Comparison of ENCODE assay signal across 21 cellular contexts in genomic region chr1:246000638-246001015, GRCh38.
"Had no signal": no experiment of that assay in that cellular context is flagged by ENCODE, and none has a peak within 500 bp of the region (broad histone marks: within the 10 kb centered on the region; RNA-seq: fewer than 3 reads in every experiment).

No MANE protein-coding gene starts in this region.

- H3K4me1 ChIP-seq: ascending aorta, lower lobe of right lung, parathyroid adenoma, testis, upper lobe of left lung had no signal

- H3K36me3 Mint-ChIP-seq: activated naive CD4-positive, alpha-beta T cell treated with anti-CD3 and anti-CD28 coated beads, Interleukin-2, amount 50 U/mL, for 72 hours had no signal

- H3K36me3 ChIP-seq: ascending aorta, gastroesophageal sphincter, lower lobe of right lung, upper lobe of left lung had no signal

- H3K9me3 ChIP-seq: ascending aorta, gastroesophageal sphincter, lower lobe of right lung, testis, upper lobe of left lung had no signal

- H3K27me3 ChIP-seq: ascending aorta, gastroesophageal sphincter, testis, upper lobe of left lung had no signal

- H3K9me3 Mint-ChIP-seq: activated naive CD4-positive, alpha-beta T cell treated with anti-CD3 and anti-CD28 coated beads, Interleukin-2, amount 50 U/mL, for 72 hours; stimulated activated memory B cell treated with anti-CD40 and anti-IgM and Interleukin-4, amounts not matched to agents 10 μg/mL and 1 μg/mL and 100 μg/mL, for 72 hours; T-helper 2 cell treated with Interferon-gamma antibody and Interleukin-4, amounts not matched to agents 5 μg/mL and 100 μg/mL, for 36 hours had no signal

- H3K27me3 Mint-ChIP-seq: stimulated activated memory B cell treated with anti-CD40 and anti-IgM and Interleukin-4, amounts not matched to agents 10 μg/mL and 1 μg/mL and 100 μg/mL, for 72 hours had no signal

- H3K27ac ChIP-seq: ascending aorta, coronary artery, gastroesophageal sphincter, lower lobe of right lung, parathyroid adenoma, SK-N-MC, testis, upper lobe of left lung had no signal

- H2AFZ ChIP-seq: parathyroid adenoma had no signal

- H3K4me3 ChIP-seq: ascending aorta, coronary artery, gastroesophageal sphincter, lower lobe of right lung, SK-N-MC, testis, upper lobe of left lung had no signal

- H3K27ac Mint-ChIP-seq: activated CD8-positive, alpha-beta T cell treated with anti-CD3 and anti-CD28 coated beads, Interleukin-2, amount 10 ng/mL, durations not matched to agents 7 days and 5 days; endodermal cell; nephron progenitor cell; T-helper 2 cell treated with Interferon-gamma antibody and Interleukin-4, amounts not matched to agents 5 μg/mL and 100 μg/mL, for 36 hours had no signal

- DNase-seq: activated CD4-positive, alpha-beta T cell treated with anti-CD3 and anti-CD28 coated beads for 1 hour; activated CD4-positive, alpha-beta T cell treated with anti-CD3 and anti-CD28 coated beads, Interleukin-2, amount 50 U/mL, for 1 hour; activated CD8-positive, alpha-beta T cell treated with anti-CD3 and anti-CD28 coated beads, Interleukin-2, amount 10 ng/mL, durations not matched to agents 7 days and 5 days; endodermal cell; kidney; lower lobe of right lung; midbrain; nephron progenitor cell; right cardiac atrium; stimulated activated CD4-positive, alpha-beta T cell treated with anti-CD3 and anti-CD28 coated beads, Interleukin-1b, Interleukin-23, amount 100 ng/mL, for 48 hours; testis; upper lobe of left lung had no signal

- H3K79me2 ChIP-seq: parathyroid adenoma had no signal

- H3K9ac ChIP-seq: parathyroid adenoma had no signal

- FAIRE-seq: bronchial epithelial cell, kidney had no signal

- ATAC-seq: activated CD8-positive, alpha-beta T cell treated with anti-CD3 and anti-CD28 coated beads, Interleukin-2, amount 10 ng/mL, durations not matched to agents 7 days and 5 days; activated naive CD4-positive, alpha-beta T cell treated with anti-CD3 and anti-CD28 coated beads, Interleukin-2, amount 50 U/mL, for 72 hours; gastroesophageal sphincter; lower lobe of right lung; right cardiac atrium had no signal

- H3K4me3 Mint-ChIP-seq: activated CD8-positive, alpha-beta T cell treated with anti-CD3 and anti-CD28 coated beads, Interleukin-2, amount 10 ng/mL, durations not matched to agents 7 days and 5 days; endodermal cell; nephron progenitor cell; stimulated activated memory B cell treated with anti-CD40 and anti-IgM and Interleukin-4, amounts not matched to agents 10 μg/mL and 1 μg/mL and 100 μg/mL, for 72 hours; T-helper 2 cell treated with Interferon-gamma antibody and Interleukin-4, amounts not matched to agents 5 μg/mL and 100 μg/mL, for 36 hours had no signal
